ENCODE assay signal across 13 cellular contexts in genomic region chr4:3288571-3289094, GRCh38. TPM values are rescaled to one million over a fixed set of nuclear protein-coding genes. Genes with fewer than 3 reads are reported as not detected.
"Had no signal": no experiment of that assay in that cellular context is flagged by ENCODE, and none has a peak within 500 bp of the region (broad histone marks: within the 10 kb centered on the region; RNA-seq: fewer than 3 reads in every experiment).

No MANE protein-coding gene starts in this region.

- H3K4me2 ChIP-seq: neural progenitor cell had no signal

- H2AFZ ChIP-seq: neural progenitor cell had no signal

- ATAC-seq: left lung; stimulated activated effector memory CD8-positive, alpha-beta T cell treated with anti-CD3 and anti-CD28 coated beads, Interleukin-12 subunit alpha, Interleukin-12 subunit beta, amount 100 ng/mL, for 72 hours had no signal

- H3K27ac ChIP-seq: adrenal gland, esophagus muscularis mucosa, left lung, neural progenitor cell had no signal

- H3K4me3 ChIP-seq: adrenal gland, esophagus muscularis mucosa, left lung, neural progenitor cell had no signal

- H3K9me3 ChIP-seq: adrenal gland, esophagus muscularis mucosa, left lung had no signal

- H3K9ac ChIP-seq: neural progenitor cell had no signal

- H3K36me3 ChIP-seq: adrenal gland, esophagus muscularis mucosa, left lung, neural progenitor cell had no signal

- DNase-seq: activated CD4-positive, alpha-beta T cell treated with anti-CD3 and anti-CD28 coated beads for 1 hour; activated CD4-positive, alpha-beta T cell treated with anti-CD3 and anti-CD28 coated beads, Interleukin-2, amount 50 U/mL, for 48 hours; activated naive CD4-positive, alpha-beta T cell treated with anti-CD3 and anti-CD28 coated beads, Interleukin-2, amount 10 ng/mL, durations not matched to agents 7 days and 5 days; central memory CD4-positive, alpha-beta T cell; foreskin fibroblast; glutamatergic neuron; immature natural killer cell; small intestine had no signal

- H3K27me3 ChIP-seq: adrenal gland, neural progenitor cell had no signal

RNA-seq across cellular contexts. Expression of gene MSANTD1, which starts 39.7 kb away (rescaled TPM):
- polyA plus RNA-seq: immature natural killer cell had no signal
